In the genomic region with DNA sequence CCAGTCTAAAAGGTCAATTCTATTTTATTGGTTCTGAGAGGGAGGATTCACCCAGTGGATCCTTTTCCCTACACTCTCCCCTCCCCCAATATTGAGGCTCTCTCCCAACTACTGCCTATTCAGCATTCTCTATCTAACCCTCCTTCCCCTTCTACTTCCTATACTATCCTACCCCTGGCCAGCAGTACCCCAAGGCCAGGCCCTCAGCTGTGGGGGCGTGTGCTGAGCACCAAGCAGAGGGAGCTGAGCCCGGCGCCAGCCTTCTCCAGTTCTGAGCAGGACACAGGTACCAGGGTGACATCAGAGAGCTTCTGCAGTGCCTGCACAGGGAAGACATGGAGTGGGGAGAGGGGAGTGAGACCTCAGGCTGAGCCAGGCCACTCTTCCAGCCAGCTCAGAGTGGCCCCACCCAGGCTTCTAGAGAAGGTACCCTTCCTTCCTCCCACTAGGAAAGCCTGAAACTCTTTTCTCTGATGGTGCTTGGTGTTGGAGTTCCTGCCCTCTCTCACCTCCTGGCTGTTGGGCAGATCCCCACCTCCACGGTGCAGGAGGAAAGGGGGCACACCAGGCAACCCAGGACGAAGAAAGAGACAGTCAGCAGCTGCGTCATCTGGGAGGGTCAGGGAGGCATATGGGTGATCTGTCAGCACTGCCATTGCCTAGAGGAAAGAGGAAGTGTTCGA, we compare ENCODE assay signal across 9 cellular contexts. TPM values are rescaled to one million over a fixed set of nuclear protein-coding genes. Genes with fewer than 3 reads are reported as not detected.
A peak's percentile ranks its signal among the peaks of the same experiment; 100 is the strongest.
DNase-seq lines count a peak whose midpoint lies in the region; ATAC-seq and TF ChIP-seq lines count a peak whose summit lies in the region.
"Had no signal": no experiment of that assay in that cellular context is flagged by ENCODE, and none has a peak within 500 bp of the region (broad histone marks: within the 10 kb centered on the region; RNA-seq: fewer than 3 reads in every experiment).

No MANE protein-coding gene starts in this region.

- peak overlapping the region in 3 of 5 experiments; percentile 50 to 75 (median 51) for H3K27ac Mint-ChIP-seq in brain

- peak; percentile 44 for ATAC-seq in GM18907 (IDR thresholded peaks at IDR 0.05; ENCODE audit: unreplicated experiment)
- ATAC-seq in HG03159 (IDR thresholded peaks at IDR 0.05; ENCODE audit: unreplicated experiment) = peak; percentile 52
- ATAC-seq in GM21717 (IDR thresholded peaks at IDR 0.05; ENCODE audit: unreplicated experiment) = no peak
- ATAC-seq: Panc1 had no signal

- no peak for TF ChIP-seq CTCF in brain (conservative IDR thresholded peaks at IDR 0.05)

- peak overlapping the region; percentile 1 for H3K9ac ChIP-seq in rectal smooth muscle tissue (ENCODE audit: low read length)

- peaks cover 8% of the 10 kb centered on the region for H3K27me3 Mint-ChIP-seq in brain

- H3K4me1 ChIP-seq in rectal smooth muscle tissue (ENCODE audit: control insufficient read depth, insufficient read depth, low read length) = peaks cover 6% of the 10 kb centered on the region

- no peak for DNase-seq in NCI-H146 treated with DMSO at 0.1 percent for 48 hours (lab: John Stamatoyannopoulos, UW; ENCODE audit: unreplicated experiment)
- DNase-seq in NCI-H187 treated with DMSO at 0.1 percent for 48 hours (lab: John Stamatoyannopoulos, UW) = no peak
- no peak for DNase-seq in DMS53 (lab: John Stamatoyannopoulos, UW)

- peaks cover 25% of the 10 kb centered on the region for H3K36me3 ChIP-seq in rectal smooth muscle tissue (ENCODE audit: control insufficient read depth, insufficient read depth, low read length)

- peaks cover 33% of the 10 kb centered on the region for H3K4me1 Mint-ChIP-seq in brain

- H3K9me3 Mint-ChIP-seq in brain = peaks cover 0 to 3% (median 0%) of the 10 kb centered on the region in 5 experiments

- no peaks in the 10 kb centered on the region for H3K27me3 ChIP-seq in rectal smooth muscle tissue (ENCODE audit: control insufficient read depth, insufficient read depth, low read length)

- H3K27ac ChIP-seq in rectal smooth muscle tissue (ENCODE audit: low read depth, low read length) = peak overlapping the region; percentile 3

- H3K36me3 Mint-ChIP-seq in brain = peaks cover 53% of the 10 kb centered on the region

- no peak overlapping the region for H3K4me3 ChIP-seq in rectal smooth muscle tissue (ENCODE audit: low read length)

- H3K4me3 Mint-ChIP-seq in brain = peak overlapping the region; percentile 70 to 100 (median 78)

RNA-seq across cellular contexts. Expression of a gene that starts 1.9 kb away (rescaled TPM):
- polyA plus RNA-seq in brain (ENCODE audit: insufficient read depth, low read depth, low replicate concordance) = 284 TPM

RNA-seq across cellular contexts. Expression of a gene that starts 4.0 kb away (rescaled TPM):
- polyA plus RNA-seq in brain (ENCODE audit: insufficient read depth, low read depth, low replicate concordance) = 0.39 TPM

RNA-seq across cellular contexts. Expression of a gene that starts 5.6 kb away (rescaled TPM):
- polyA plus RNA-seq in brain (ENCODE audit: insufficient read depth, low read depth, low replicate concordance) = not detected

RNA-seq across cellular contexts. Expression of a gene that starts 9.2 kb away (rescaled TPM):
- 424 TPM for polyA plus RNA-seq in brain (ENCODE audit: insufficient read depth, low read depth, low replicate concordance)

RNA-seq across cellular contexts. Expression of a gene that starts 12.0 kb away (rescaled TPM):
- not detected for polyA plus RNA-seq in brain (ENCODE audit: insufficient read depth, low read depth, low replicate concordance)
